31 cellular contexts compared by ENCODE assay signal in the genomic region with DNA sequence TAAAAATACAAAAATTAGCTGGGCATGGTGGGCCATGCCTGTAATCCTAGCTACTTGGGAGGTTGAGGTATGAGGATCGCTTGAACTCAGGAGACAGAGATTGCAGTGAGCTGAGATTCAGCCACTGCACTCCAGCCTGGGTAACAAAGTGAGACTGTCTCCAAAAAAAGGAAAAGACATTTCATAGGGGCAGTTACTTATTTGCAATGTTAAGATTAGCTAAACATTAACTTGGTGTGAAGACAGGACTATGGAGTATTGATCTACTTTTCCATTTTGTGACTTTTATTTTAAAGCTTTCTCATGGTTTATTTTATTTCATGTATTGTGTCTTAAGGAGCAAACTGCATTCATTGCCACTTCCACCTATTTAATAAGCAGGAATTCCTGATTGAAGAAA.
"Had no signal": no experiment of that assay in that cellular context is flagged by ENCODE, and none has a peak within 500 bp of the region (broad histone marks: within the 10 kb centered on the region; RNA-seq: fewer than 3 reads in every experiment).

No MANE protein-coding gene starts in this region.

- H3K4me3 Mint-ChIP-seq: activated B cell treated with CpG ODN at 0.5 μM for 24 hours; activated CD8-positive, alpha-beta T cell treated with anti-CD3 and anti-CD28 coated beads for 36 hours; activated naive CD4-positive, alpha-beta T cell treated with anti-CD3 and anti-CD28 coated beads, Interleukin-2, amount 10 ng/mL, durations not matched to agents 7 days and 5 days; activated naive CD8-positive, alpha-beta T cell treated with anti-CD3 and anti-CD28 coated beads, Interleukin-2, amount 10 ng/mL, durations not matched to agents 7 days and 5 days; activated T-cell treated with anti-CD3 and anti-CD28 coated beads, Interleukin-2, amount 50 U/mL, for 4 hours; activated T-helper 1 cell treated with anti-CD3 and anti-CD28 coated beads, Interleukin-12 subunit alpha, Interleukin-12 subunit beta, Interleukin-2, Interleukin-4 antibody, amounts not matched to agents 30 ng/mL and 10 ng/mL and 1 ng/mL, durations not matched to agents 14 hours and 24 hours and 36 hours; brain; endodermal cell; T-helper 17 cell; T-helper 2 cell treated with Interferon-gamma antibody and Interleukin-4, amounts not matched to agents 5 μg/mL and 100 μg/mL, for 36 hours had no signal

- DNase-seq: activated B cell treated with CpG ODN at 0.5 μM for 24 hours; activated CD4-positive, alpha-beta T cell treated with anti-CD3 and anti-CD28 coated beads for 48 hours; activated CD4-positive, alpha-beta T cell treated with anti-CD3 and anti-CD28 coated beads, Interleukin-2, amount 50 U/mL, for 1 hour; activated CD4-positive, alpha-beta T cell treated with anti-CD3 and anti-CD28 coated beads, Interleukin-2, amount 50 U/mL, for 48 hours; activated CD8-positive, alpha-beta memory T cell treated with anti-CD3 and anti-CD28 coated beads for 24 hours; activated CD8-positive, alpha-beta T cell treated with anti-CD3 and anti-CD28 coated beads for 36 hours; activated effector memory CD4-positive, alpha-beta T cell treated with anti-CD3 and anti-CD28 coated beads, Interleukin-2, amount 50 U/mL, for 16 hours; activated naive CD4-positive, alpha-beta T cell treated with anti-CD3 and anti-CD28 coated beads, Interleukin-2, amount 10 ng/mL, durations not matched to agents 7 days and 5 days; activated naive CD8-positive, alpha-beta T cell treated with anti-CD3 and anti-CD28 coated beads, Interleukin-2, amount 10 ng/mL, durations not matched to agents 7 days and 5 days; activated T-cell treated with anti-CD3 and anti-CD28 coated beads, Interleukin-2, amount 50 U/mL, for 4 hours; caudate nucleus; cerebellar nuclear complex; colonic mucosa; effector CD8-positive, alpha-beta T cell; endodermal cell; foreskin fibroblast; glutamatergic neuron; T-helper 1 cell; T-helper 17 cell; T1000; WERI-Rb-1 had no signal

- H3K4me1 Mint-ChIP-seq: brain, endodermal cell had no signal

- H3K27ac Mint-ChIP-seq: activated B cell treated with CpG ODN at 0.5 μM for 24 hours; activated CD8-positive, alpha-beta T cell treated with anti-CD3 and anti-CD28 coated beads for 36 hours; activated naive CD4-positive, alpha-beta T cell treated with anti-CD3 and anti-CD28 coated beads, Interleukin-2, amount 10 ng/mL, durations not matched to agents 7 days and 5 days; activated naive CD8-positive, alpha-beta T cell treated with anti-CD3 and anti-CD28 coated beads, Interleukin-2, amount 10 ng/mL, durations not matched to agents 7 days and 5 days; activated T-helper 1 cell treated with anti-CD3 and anti-CD28 coated beads, Interleukin-12 subunit alpha, Interleukin-12 subunit beta, Interleukin-2, Interleukin-4 antibody, amounts not matched to agents 30 ng/mL and 10 ng/mL and 1 ng/mL, durations not matched to agents 14 hours and 24 hours and 36 hours; activated T-helper 2 cell treated with anti-CD3 and anti-CD28 coated beads, Interferon-gamma antibody, Interleukin-2, Interleukin-4, amounts not matched to agents 10 μg/mL and 5 μg/mL and 100 μg/mL, durations not matched to agents 14 hours and 24 hours and 36 hours; brain; endodermal cell; T-helper 17 cell; T-helper 2 cell treated with Interferon-gamma antibody and Interleukin-4, amounts not matched to agents 5 μg/mL and 100 μg/mL, for 36 hours had no signal

- FAIRE-seq: bronchial epithelial cell, frontal cortex had no signal

- H3K4me1 ChIP-seq: colonic mucosa had no signal

- ATAC-seq: activated CD4-positive, CD25-positive, alpha-beta regulatory T cell treated with anti-CD3 and anti-CD28 coated beads, Interleukin-2, amount 50 U/mL, for 24 hours; activated CD8-positive, alpha-beta T cell treated with anti-CD3 and anti-CD28 coated beads for 36 hours; activated naive CD4-positive, alpha-beta T cell treated with anti-CD3 and anti-CD28 coated beads, Interleukin-2, amount 50 U/mL, for 72 hours; activated T-cell treated with anti-CD3 and anti-CD28 coated beads, Interleukin-2, amount 50 U/mL, for 4 hours; esophagus mucosa; T-helper 17 cell had no signal

- H3K27me3 Mint-ChIP-seq: activated B cell treated with CpG ODN at 0.5 μM for 24 hours; activated CD8-positive, alpha-beta T cell treated with anti-CD3 and anti-CD28 coated beads for 36 hours; activated naive CD4-positive, alpha-beta T cell treated with anti-CD3 and anti-CD28 coated beads, Interleukin-2, amount 10 ng/mL, durations not matched to agents 7 days and 5 days; activated naive CD8-positive, alpha-beta T cell treated with anti-CD3 and anti-CD28 coated beads, Interleukin-2, amount 10 ng/mL, durations not matched to agents 7 days and 5 days; brain; T-helper 17 cell had no signal

- H3K4me3 ChIP-seq: ascending aorta, colonic mucosa had no signal

- H3K9me3 ChIP-seq: ascending aorta, colonic mucosa had no signal

- H3K27me3 ChIP-seq: ascending aorta, colonic mucosa had no signal

- H3K27ac ChIP-seq: ascending aorta, colonic mucosa, WERI-Rb-1 had no signal
